22 cellular contexts compared by ENCODE assay signal in genomic region chr2:74045454-74045853, GRCh38.
DNase-seq lines count a peak whose midpoint lies in the region; ATAC-seq, FAIRE-seq and TF ChIP-seq lines count a peak whose summit lies in the region.
"Had no signal": no experiment of that assay in that cellular context is flagged by ENCODE, and none has a peak within 500 bp of the region (broad histone marks: within the 10 kb centered on the region; RNA-seq: fewer than 3 reads in every experiment).

No MANE protein-coding gene starts in this region.

- H3K36me3 Mint-ChIP-seq in astrocyte (ENCODE audit: low read depth, unreplicated experiment) (peaks cover 24% of the 10 kb centered on the region), H9 (ENCODE audit: insufficient read depth in 1 of 3, low read depth in 3 of 3) (peaks cover 17 to 27% (median 25%) of the 10 kb centered on the region in 3 experiments; a peak in 6 of 7 replicates)

- H2BK15ac ChIP-seq in H9 (ENCODE audit: low read depth, low read length), result no peak overlapping the region

- no peak overlapping the region for H3T11ph ChIP-seq in H9 (ENCODE audit: low read length)

- DNase-seq in left ventricle myocardium superior, result no peak
- DNase-seq in left ventricle myocardium inferior, result no peak
- DNase-seq in astrocyte (ENCODE audit: low read depth), result peak; percentile 26
- peak; percentile 27 for DNase-seq in fibroblast of peridontal ligament (ENCODE audit: extremely low read depth)
- DNase-seq in RCC 7860 (ENCODE audit: low spot score), result no peak
- DNase-seq in Karpas-422, result no peak
- no peak for DNase-seq in H9
- DNase-seq: activated CD4-positive, alpha-beta T cell treated with anti-CD3 and anti-CD28 coated beads for 1 hour; activated T-cell treated with anti-CD3 and anti-CD28 coated beads, Interleukin-2, amount 50 U/mL, for 72 hours; DMS79; mesendoderm; NCI-H1092 treated with DMSO at 0.1 percent for 48 hours; NCI-H2227 treated with DMSO at 0.1 percent for 48 hours; NK-92 treated with Interleukin-12 subunit alpha and Interleukin-12 subunit beta, amount 100 ng/mL, for 24 hours; SHP77 treated with DMSO at 0.1 percent for 48 hours; T-helper 9 cell; upper lobe of left lung had no signal

- H3K4me2 ChIP-seq in astrocyte (ENCODE audit: low read length), result no peak overlapping the region
- no peak overlapping the region for H3K4me2 ChIP-seq in Karpas-422 (ENCODE audit: low read depth, low read length, poor library complexity, severe bottlenecking)
- H3K4me2 ChIP-seq in H9 (ENCODE audit: insufficient read depth, insufficient read length, low read length), result no peak overlapping the region

- no peaks in the 10 kb centered on the region for H3K27me3 ChIP-seq in left ventricle myocardium inferior (ENCODE audit: low read depth)
- no peaks in the 10 kb centered on the region for H3K27me3 ChIP-seq in astrocyte (ENCODE audit: insufficient read depth, low read length)
- H3K27me3 ChIP-seq in Karpas-422 (ENCODE audit: low read length), result no peaks in the 10 kb centered on the region
- H3K27me3 ChIP-seq in H9 (ENCODE audit: insufficient read depth, low read length), result no peaks in the 10 kb centered on the region
- H3K27me3 ChIP-seq: ascending aorta, upper lobe of left lung had no signal

- H3K4me1 Mint-ChIP-seq in astrocyte (ENCODE audit: low read depth, unreplicated experiment) (peaks cover 30% of the 10 kb centered on the region), H9 (peaks cover 26 to 27% of the 10 kb centered on the region in 2 experiments)

- no peak overlapping the region for H4K91ac ChIP-seq in H9 (ENCODE audit: insufficient read length, low read depth, low read length)

- H3K4me3 Mint-ChIP-seq in astrocyte (ENCODE audit: unreplicated experiment) (no peak overlapping the region), H9 (no peak overlapping the region)
- H3K4me3 Mint-ChIP-seq: activated T-cell treated with anti-CD3 and anti-CD28 coated beads, Interleukin-2, amount 50 U/mL, for 72 hours; stimulated activated memory B cell treated with anti-CD40 and anti-IgM and Interleukin-4, amounts not matched to agents 10 μg/mL and 1 μg/mL and 100 μg/mL, for 72 hours had no signal

- peaks cover 10% of the 10 kb centered on the region for H3K36me3 ChIP-seq in left ventricle myocardium inferior
- peaks cover 2% of the 10 kb centered on the region for H3K36me3 ChIP-seq in astrocyte (ENCODE audit: insufficient read depth, low read length)
- no peaks in the 10 kb centered on the region for H3K36me3 ChIP-seq in Karpas-422 (ENCODE audit: insufficient read depth, low read length)

- no peak overlapping the region for H3K4me3 ChIP-seq in left ventricle myocardium inferior
- H3K4me3 ChIP-seq in astrocyte (ENCODE audit: insufficient read depth, low read depth, low read length), result no peak overlapping the region
- no peak overlapping the region for H3K4me3 ChIP-seq in Karpas-422 (ENCODE audit: low read length)
- H3K4me3 ChIP-seq: ascending aorta, HAP-1, upper lobe of left lung had no signal

- H3K9me3 ChIP-seq in left ventricle myocardium inferior (replicated peaks) (no peaks in the 10 kb centered on the region), astrocyte (ENCODE audit: insufficient read depth, low read depth, low read length) (no peaks in the 10 kb centered on the region), Karpas-422 (ENCODE audit: low read length) (no peaks in the 10 kb centered on the region), H9 (ENCODE audit: control insufficient read depth, low read depth, low read length) (no peaks in the 10 kb centered on the region)
- H3K9me3 ChIP-seq: ascending aorta, HAP-1, upper lobe of left lung had no signal

- H3K9ac ChIP-seq in astrocyte (ENCODE audit: low read length) (no peak overlapping the region), Karpas-422 (ENCODE audit: low read length) (no peak overlapping the region), H9 (ENCODE audit: extremely low read depth, insufficient read length, low read length) (no peak overlapping the region)

- H3K27ac ChIP-seq in left ventricle myocardium inferior (replicated peaks), result no peak overlapping the region
- no peak overlapping the region for H3K27ac ChIP-seq in astrocyte (ENCODE audit: low read depth, low read length)
- no peak overlapping the region for H3K27ac ChIP-seq in Karpas-422 (ENCODE audit: low read length)
- no peak overlapping the region for H3K27ac ChIP-seq in H9 (ENCODE audit: insufficient read length, low read depth, low read length)
- H3K27ac ChIP-seq: ascending aorta, upper lobe of left lung had no signal

- TF ChIP-seq CTCF in left ventricle myocardium inferior (IDR thresholded peaks at IDR 0.05; ENCODE audit: borderline replicate concordance) (no peak), astrocyte (IDR thresholded peaks at IDR 0.05; ENCODE audit: insufficient read depth, low read depth, low read length) (no peak), H9 (conservative IDR thresholded peaks at IDR 0.05) (no peak)

- WGBS in H9 (ENCODE audit: extremely low coverage, insufficient read length, low lambda C conversion rate), result no CpG with 5 or more reads among the region's 5 CpGs

- H4K8ac ChIP-seq in H9 (replicated peaks; ENCODE audit: insufficient read length, low read depth, low read length), result no peak overlapping the region

- H4K20me1 ChIP-seq in astrocyte (ENCODE audit: insufficient read depth, low read length) (peaks cover 70% of the 10 kb centered on the region), Karpas-422 (ENCODE audit: insufficient read depth, low read depth, low read length) (no peaks in the 10 kb centered on the region), H9 (ENCODE audit: control insufficient read depth, insufficient read depth, insufficient read length) (no peaks in the 10 kb centered on the region)

- H3K14ac ChIP-seq in H9 (ENCODE audit: insufficient read depth, low read length), result no peak overlapping the region

- H2BK5ac ChIP-seq in H9 (ENCODE audit: insufficient read length, low read length), result no peak overlapping the region

- no peak overlapping the region for H2BK20ac ChIP-seq in H9 (ENCODE audit: low read depth, low read length, poor library complexity, severe bottlenecking)

- H3K79me1 ChIP-seq in H9 (ENCODE audit: insufficient read depth, low read depth, low read length, poor library complexity, severe bottlenecking), result no peaks in the 10 kb centered on the region

- H3K23ac ChIP-seq in H9 (ENCODE audit: insufficient read length, low read depth, low read length), result no peak overlapping the region

- intact Hi-C loops in left ventricle myocardium superior (cut with micrococcal nuclease), result no loop called here
- intact Hi-C loops in left ventricle myocardium inferior (cut with micrococcal nuclease), result no loop called here

- H3K23me2 ChIP-seq in H9 (ENCODE audit: insufficient read length, low read depth, low read length, poor library complexity, severe bottlenecking), result no peaks in the 10 kb centered on the region

- H2AK5ac ChIP-seq in H9 (ENCODE audit: insufficient read length, low read length), result no peak overlapping the region

- no peak overlapping the region for H2BK120ac ChIP-seq in H9 (ENCODE audit: low read depth, low read length, poor library complexity, severe bottlenecking)

- H3K27me3 Mint-ChIP-seq in astrocyte (ENCODE audit: low read depth, unreplicated experiment) (no peaks in the 10 kb centered on the region), H9 (ENCODE audit: low read depth) (no peaks in the 10 kb centered on the region)
- H3K27me3 Mint-ChIP-seq: stimulated activated memory B cell treated with anti-CD40 and anti-IgM and Interleukin-4, amounts not matched to agents 10 μg/mL and 1 μg/mL and 100 μg/mL, for 72 hours had no signal

- no peak overlapping the region for H3K18ac ChIP-seq in H9 (ENCODE audit: insufficient read length, low read depth, low read length)

- H2BK12ac ChIP-seq in H9 (ENCODE audit: insufficient read length, low read depth, low read length), result no peak overlapping the region

- FAIRE-seq in astrocyte (lab: Jason Lieb, UNC), result no peak
- FAIRE-seq in RCC 7860 (lab: Jason Lieb, UNC), result no peak
- FAIRE-seq: islet of Langerhans had no signal

- no peak overlapping the region for H3K4ac ChIP-seq in H9 (ENCODE audit: low read depth, low read length)

- H3K79me2 ChIP-seq in astrocyte (ENCODE audit: insufficient read depth, low read length) (peaks cover 21% of the 10 kb centered on the region), Karpas-422 (ENCODE audit: low read length) (peaks cover 68% of the 10 kb centered on the region), H9 (ENCODE audit: insufficient read depth, low read length) (no peaks in the 10 kb centered on the region; the same call in 1 of the 2 replicates)

- H2AFZ ChIP-seq in astrocyte (ENCODE audit: low read depth, low read length) (no peak overlapping the region), Karpas-422 (ENCODE audit: low read length) (no peak overlapping the region), H9 (ENCODE audit: low read length) (no peak overlapping the region)

- no peaks in the 10 kb centered on the region for H3K4me1 ChIP-seq in left ventricle myocardium inferior
- H3K4me1 ChIP-seq in astrocyte (ENCODE audit: insufficient read depth, low read length), result no peaks in the 10 kb centered on the region
- no peaks in the 10 kb centered on the region for H3K4me1 ChIP-seq in Karpas-422 (ENCODE audit: low read length)
- H3K4me1 ChIP-seq in H9 (ENCODE audit: insufficient read depth, low read length), result peaks cover 9% of the 10 kb centered on the region; the same call in 1 of the 2 replicates
- H3K4me1 ChIP-seq: ascending aorta, HAP-1 had no signal

- ATAC-seq in left ventricle myocardium superior (peak; percentile 32), GM18858 (IDR thresholded peaks at IDR 0.05; ENCODE audit: unreplicated experiment) (no peak)
- ATAC-seq: activated T-cell treated with anti-CD3 and anti-CD28 coated beads, Interleukin-2, amount 50 U/mL, for 72 hours; stimulated activated memory B cell treated with anti-CD40 and anti-IgM and Interleukin-4, amounts not matched to agents 10 μg/mL and 1 μg/mL and 100 μg/mL, for 72 hours had no signal

- H3K9me3 Mint-ChIP-seq in astrocyte (ENCODE audit: unreplicated experiment), result no peaks in the 10 kb centered on the region
- no peaks in the 10 kb centered on the region for H3K9me3 Mint-ChIP-seq in H9
- H3K9me3 Mint-ChIP-seq: activated T-cell treated with anti-CD3 and anti-CD28 coated beads, Interleukin-2, amount 50 U/mL, for 72 hours; stimulated activated memory B cell treated with anti-CD40 and anti-IgM and Interleukin-4, amounts not matched to agents 10 μg/mL and 1 μg/mL and 100 μg/mL, for 72 hours had no signal

- H3K27ac Mint-ChIP-seq in astrocyte (ENCODE audit: unreplicated experiment) (no peak overlapping the region), H9 (peak overlapping the region in 1 of 3 experiments; percentile 33; a peak in 2 of 7 replicates)
- H3K27ac Mint-ChIP-seq: activated T-cell treated with anti-CD3 and anti-CD28 coated beads, Interleukin-2, amount 50 U/mL, for 72 hours; stimulated activated memory B cell treated with anti-CD40 and anti-IgM and Interleukin-4, amounts not matched to agents 10 μg/mL and 1 μg/mL and 100 μg/mL, for 72 hours had no signal

- H3K56ac ChIP-seq in H9 (ENCODE audit: insufficient read length, low read depth, low read length), result no peak overlapping the region

- no peaks in the 10 kb centered on the region for H3K9me2 ChIP-seq in Karpas-422 (replicated peaks; ENCODE audit: insufficient read depth, low read length)

- H4K5ac ChIP-seq in H9 (ENCODE audit: insufficient read length, low read depth, low read length), result no peak overlapping the region

Comparison
In these comparisons a context has a peak if more than half of its experiments do, and no peak if none do; other contexts are left out.
1. DNase-seq: peak in astrocyte (single experiment) and fibroblast of peridontal ligament (single experiment); none in left ventricle myocardium superior (single experiment), left ventricle myocardium inferior (single experiment), RCC 7860 (single experiment), Karpas-422 (single experiment) and H9 (single experiment).